Comparison of ENCODE assay signal across 9 cellular contexts in the genomic region with DNA sequence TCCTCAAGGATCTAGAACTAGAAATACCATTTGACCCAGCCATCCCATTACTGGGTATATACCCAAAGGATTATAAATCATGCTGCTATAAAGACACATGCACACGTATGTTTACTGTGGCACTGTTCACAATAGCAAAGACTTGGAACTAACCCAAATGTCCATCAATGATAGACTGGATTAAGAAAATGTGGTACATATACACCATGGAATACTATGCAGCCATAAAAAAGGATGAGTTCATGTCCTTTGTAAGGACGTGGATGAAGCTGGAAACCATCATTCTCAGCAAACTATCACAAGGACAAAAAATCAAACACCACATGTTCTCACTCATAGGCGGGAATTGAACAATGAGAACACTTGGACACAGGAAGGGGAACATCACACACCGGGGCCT. TPM values are rescaled to one million over a fixed set of nuclear protein-coding genes. Genes with fewer than 3 reads are reported as not detected.
"Had no signal": no experiment of that assay in that cellular context is flagged by ENCODE, and none has a peak within 500 bp of the region (broad histone marks: within the 10 kb centered on the region; RNA-seq: fewer than 3 reads in every experiment).

No MANE protein-coding gene starts in this region.

RNA-seq across cellular contexts. Expression of a gene that starts 4.5 kb away (rescaled TPM):
- total RNA-seq: activated naive CD4-positive, alpha-beta T cell treated with anti-CD3 and anti-CD28 coated beads for 36 hours; activated naive CD4-positive, alpha-beta T cell treated with anti-CD3 and anti-CD28 coated beads, Interleukin-2, amount 50 U/mL, for 72 hours; activated naive CD8-positive, alpha-beta T cell treated with anti-CD3 and anti-CD28 coated beads for 36 hours; activated naive CD8-positive, alpha-beta T cell treated with anti-CD3 and anti-CD28 coated beads, Interleukin-2, amount 10 ng/mL, durations not matched to agents 7 days and 5 days; activated T-cell treated with anti-CD3 and anti-CD28 coated beads, Interleukin-2, amount 50 U/mL, for 4 hours; activated T-cell treated with anti-CD3 and anti-CD28 coated beads, Interleukin-2, amount 50 U/mL, for 72 hours; activated T-helper 1 cell treated with anti-CD3 and anti-CD28 coated beads, Interleukin-12 subunit alpha, Interleukin-12 subunit beta, Interleukin-2, Interleukin-4 antibody, amounts not matched to agents 30 ng/mL and 10 ng/mL and 1 ng/mL, durations not matched to agents 14 hours and 24 hours and 36 hours; activated T-helper 17 cell treated with anti-CD3 and anti-CD28 coated beads, Interleukin-2, amount 50 U/mL, for 72 hours; activated T-helper 2 cell treated with anti-CD3 and anti-CD28 coated beads, Interferon-gamma antibody, Interleukin-2, Interleukin-4, amounts not matched to agents 10 μg/mL and 5 μg/mL and 100 μg/mL, durations not matched to agents 14 hours and 24 hours and 36 hours had no signal

RNA-seq across cellular contexts. Expression of a gene that starts 4.7 kb away (rescaled TPM):
- total RNA-seq: activated T-helper 1 cell treated with anti-CD3 and anti-CD28 coated beads, Interleukin-12 subunit alpha, Interleukin-12 subunit beta, Interleukin-2, Interleukin-4 antibody, amounts not matched to agents 30 ng/mL and 10 ng/mL and 1 ng/mL, durations not matched to agents 14 hours and 24 hours and 36 hours had no signal

RNA-seq across cellular contexts. Expression of a gene that starts 39.6 kb away (rescaled TPM):
- total RNA-seq: activated naive CD4-positive, alpha-beta T cell treated with anti-CD3 and anti-CD28 coated beads for 36 hours; activated naive CD4-positive, alpha-beta T cell treated with anti-CD3 and anti-CD28 coated beads, Interleukin-2, amount 50 U/mL, for 72 hours; activated naive CD8-positive, alpha-beta T cell treated with anti-CD3 and anti-CD28 coated beads for 36 hours; activated naive CD8-positive, alpha-beta T cell treated with anti-CD3 and anti-CD28 coated beads, Interleukin-2, amount 10 ng/mL, durations not matched to agents 7 days and 5 days; activated T-cell treated with anti-CD3 and anti-CD28 coated beads, Interleukin-2, amount 50 U/mL, for 4 hours; activated T-cell treated with anti-CD3 and anti-CD28 coated beads, Interleukin-2, amount 50 U/mL, for 72 hours; activated T-helper 1 cell treated with anti-CD3 and anti-CD28 coated beads, Interleukin-12 subunit alpha, Interleukin-12 subunit beta, Interleukin-2, Interleukin-4 antibody, amounts not matched to agents 30 ng/mL and 10 ng/mL and 1 ng/mL, durations not matched to agents 14 hours and 24 hours and 36 hours; activated T-helper 17 cell treated with anti-CD3 and anti-CD28 coated beads, Interleukin-2, amount 50 U/mL, for 72 hours; activated T-helper 2 cell treated with anti-CD3 and anti-CD28 coated beads, Interferon-gamma antibody, Interleukin-2, Interleukin-4, amounts not matched to agents 10 μg/mL and 5 μg/mL and 100 μg/mL, durations not matched to agents 14 hours and 24 hours and 36 hours had no signal
